Comparison of ENCODE assay signal across 8 cellular contexts in the genomic region with DNA sequence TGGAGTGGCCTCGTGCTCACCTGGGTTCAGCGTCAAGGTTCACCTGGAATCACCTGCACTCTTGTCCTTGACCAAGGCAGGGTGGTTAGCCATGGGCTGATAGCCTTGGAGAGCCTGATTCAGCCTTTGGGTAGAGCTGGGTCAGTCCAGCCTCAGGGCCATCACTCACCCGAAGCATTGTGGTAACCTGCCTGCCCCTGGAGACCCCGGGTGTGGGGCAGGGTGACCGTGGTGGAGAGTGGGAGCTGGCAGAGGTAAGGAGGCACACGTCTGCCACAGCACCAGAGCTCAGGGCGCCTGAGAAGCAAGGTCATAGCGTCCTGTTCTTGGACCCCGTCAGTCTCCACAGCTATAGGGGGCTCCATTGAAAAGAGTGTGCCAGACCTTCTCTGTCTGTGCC. TPM values are rescaled to one million over a fixed set of nuclear protein-coding genes. Genes with fewer than 3 reads are reported as not detected.
DNase-seq lines count a peak whose midpoint lies in the region; ATAC-seq, FAIRE-seq and TF ChIP-seq lines count a peak whose summit lies in the region.
"Had no signal": no experiment of that assay in that cellular context is flagged by ENCODE, and none has a peak within 500 bp of the region (broad histone marks: within the 10 kb centered on the region; RNA-seq: fewer than 3 reads in every experiment).

No MANE protein-coding gene starts in this region.

- no peaks in the 10 kb centered on the region for H4K20me1 ChIP-seq in OCI-LY7 (ENCODE audit: insufficient read depth, low read length)
- no peaks in the 10 kb centered on the region for H4K20me1 ChIP-seq in hepatocyte (ENCODE audit: insufficient read depth, poor library complexity, severe bottlenecking)

- WGBS in hepatocyte (ENCODE audit: low lambda C conversion rate, missing lambda C conversion rate) = 78% methylated on average over 9 of the region's 9 CpGs

- CTCF ChIA-PET in OCI-LY7 (lab: Charles Lee; ENCODE audit: unreplicated experiment) = interaction anchor here (0.6 to 3.0 kb wide), 32 partner anchors 8 to 835 kb away, joined by 3 to 146 read pairs (median 5); no protein-coding TSS in a partner anchor

- H3K27ac ChIP-seq in OCI-LY7 (ENCODE audit: low read depth, low read length, poor library complexity, severe bottlenecking) (no peak overlapping the region), hepatocyte (no peak overlapping the region)

- H3K9me2 ChIP-seq in OCI-LY7 (ENCODE audit: insufficient read depth, low read length) = no peaks in the 10 kb centered on the region
- H3K9me2 ChIP-seq in hepatocyte (replicated peaks; ENCODE audit: insufficient read depth) = no peaks in the 10 kb centered on the region

- DNase-seq in OCI-LY7 (ENCODE audit: low spot score) = no peak
- no peak for DNase-seq in hepatocyte (ENCODE audit: low spot score)
- no peak for DNase-seq in skeletal muscle cell (ENCODE audit: low read depth)
- no peak for DNase-seq in epidermal melanocyte (ENCODE audit: insufficient read length, low spot score)
- DNase-seq in H54 (ENCODE audit: insufficient read length, low spot score) = no peak

- intact Hi-C loops in OCI-LY7 (cut with micrococcal nuclease; ENCODE audit: unreplicated experiment) = loop anchor here (1.0 to 10.0 kb wide), 6 partner anchors 49 to 748 kb away; no protein-coding TSS in a partner anchor

- peak overlapping the region; percentile 99 for H2AFZ ChIP-seq in OCI-LY7 (ENCODE audit: low read length)
- H2AFZ ChIP-seq in hepatocyte = peak overlapping the region; percentile 79

- no peak for TF ChIP-seq CTCF in OCI-LY7 (conservative IDR thresholded peaks at IDR 0.05; ENCODE audit: low read length)
- no peak for TF ChIP-seq CTCF in hepatocyte (IDR thresholded peaks at IDR 0.05; ENCODE audit: poor library complexity)

- no TSS peak for BruUV-seq in OCI-LY7 (replicated peaks; lab: Mats Ljungman, UMichigan)

- H3K36me3 ChIP-seq in OCI-LY7 (ENCODE audit: insufficient read depth, low read length) (no peaks in the 10 kb centered on the region), hepatocyte (replicated peaks; ENCODE audit: insufficient read depth, low read depth) (no peaks in the 10 kb centered on the region)

- H3K4me3 ChIP-seq in OCI-LY7 (ENCODE audit: low read depth, low read length, poor library complexity, severe bottlenecking) (peak overlapping the region; percentile 67), hepatocyte (no peak overlapping the region), skeletal muscle cell (ENCODE audit: low read depth, low read length) (peak overlapping the region; percentile 49)

- H3K9me3 ChIP-seq in OCI-LY7 (ENCODE audit: low read length) (no peaks in the 10 kb centered on the region), hepatocyte (ENCODE audit: low read depth) (no peaks in the 10 kb centered on the region)

- FAIRE-seq in H54 (lab: Jason Lieb, UNC) = no peak

- H3K27me3 ChIP-seq in hepatocyte = peaks cover 12% of the 10 kb centered on the region

- H3K4me2 ChIP-seq in OCI-LY7 (ENCODE audit: low read length) (peak overlapping the region; percentile 92), hepatocyte (peak overlapping the region; percentile 98)

- POLR2A ChIA-PET in OCI-LY7 (lab: Charles Lee) = interaction anchor here (0.6 to 3.4 kb wide), 13 partner anchors 8 to 111 kb away, joined by 3 to 19 read pairs (median 4); a partner anchor contains a TSS

- H3K4me1 ChIP-seq in OCI-LY7 (ENCODE audit: insufficient read depth, low read length, poor library complexity, severe bottlenecking) (peaks cover 26% of the 10 kb centered on the region), hepatocyte (ENCODE audit: insufficient read depth) (peaks cover 5% of the 10 kb centered on the region)

- no peak for TF ChIP-seq POLR2A in H54 (IDR thresholded peaks at IDR 0.05; ENCODE audit: low read depth, low read length)

- ATAC-seq in GM18498 (IDR thresholded peaks at IDR 0.05; ENCODE audit: unreplicated experiment) (peak; percentile 0), GM19351 (IDR thresholded peaks at IDR 0.05; ENCODE audit: unreplicated experiment) (no peak)

- no peaks in the 10 kb centered on the region for H3K79me2 ChIP-seq in OCI-LY7 (ENCODE audit: insufficient read depth, low read depth, low read length)
- H3K79me2 ChIP-seq in hepatocyte = no peaks in the 10 kb centered on the region

RNA-seq across cellular contexts. Expression of a gene that starts 27.7 kb away (rescaled TPM):
- total RNA-seq in OCI-LY7 (2014; rRNA removed; shearing (Covaris generic)) = 41.6 and 51.5 TPM in 2 replicates
- total RNA-seq in OCI-LY7 (2022) = 80.0 and 85.6 TPM in 2 replicates
- total RNA-seq in hepatocyte = 0.36 and 0.43 TPM in 2 replicates
- polyA plus RNA-seq in hepatocyte = 0.91 TPM in 1 of 2 replicates, not detected in the other
- total RNA-seq: H7 had no signal

RNA-seq across cellular contexts. Expression of a gene that starts 52.1 kb away (rescaled TPM):
- total RNA-seq in OCI-LY7 (2014; rRNA removed; shearing (Covaris generic)) = 0.08 and 0.19 TPM in 2 replicates
- total RNA-seq in OCI-LY7 (2022) (0.41 and 0.46 TPM in 2 replicates), hepatocyte (0.52 and 1.8 TPM in 2 replicates)
- polyA plus RNA-seq in hepatocyte = 1.7 and 4.1 TPM in 2 replicates

Comparison
In these comparisons a context has a peak if more than half of its experiments do, and no peak if none do; other contexts are left out.
1. RNA of a gene that starts 27.7 kb away (total RNA-seq): 41.6 to 85.6 TPM in OCI-LY7; 0.36 to 0.43 TPM in hepatocyte; every median in the first group is over 10 times any median in the second.